8 cellular contexts compared by ENCODE assay signal in the genomic region with DNA sequence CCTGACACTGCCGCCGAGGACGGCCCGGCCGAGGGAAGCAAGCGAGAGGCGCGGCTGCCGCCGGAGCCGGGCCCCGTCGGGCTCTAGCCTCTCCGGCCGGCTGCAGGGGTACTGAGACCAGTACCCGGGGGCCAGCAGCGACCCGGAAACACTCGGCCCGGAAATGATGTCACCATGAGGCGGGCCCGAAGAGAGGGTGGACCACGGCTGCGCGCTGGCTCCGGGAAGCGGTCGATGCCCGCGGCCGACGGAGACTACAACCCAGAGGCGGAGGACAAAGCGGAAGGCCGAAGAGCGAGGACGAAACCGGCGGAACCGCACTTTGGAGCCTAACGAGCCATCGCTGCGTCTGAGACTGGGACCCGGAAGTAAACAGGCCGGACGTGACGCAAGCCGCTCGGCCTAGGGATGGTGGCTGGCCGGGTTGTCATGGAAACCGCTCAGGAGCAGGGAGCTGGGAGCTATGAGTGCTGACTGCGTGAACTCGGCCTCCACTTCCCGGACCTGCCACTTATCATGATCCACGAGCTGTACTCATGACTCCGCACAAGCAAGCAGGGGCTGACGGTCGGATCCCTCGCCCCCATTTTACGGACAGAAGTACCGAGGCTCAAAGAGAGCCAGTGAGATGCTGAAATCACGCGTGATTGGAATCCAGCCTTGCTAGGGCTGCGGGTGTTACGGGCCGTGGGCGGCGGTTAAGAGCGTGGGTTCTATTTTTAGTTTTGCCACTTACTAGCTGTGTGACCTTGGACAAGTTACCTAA. TPM values are rescaled to one million over a fixed set of nuclear protein-coding genes. Genes with fewer than 3 reads are reported as not detected.
A peak's percentile ranks its signal among the peaks of the same experiment; 100 is the strongest.
DNase-seq lines count a peak whose midpoint lies in the region; ATAC-seq, FAIRE-seq and TF ChIP-seq lines count a peak whose summit lies in the region.

A gene with protein sequence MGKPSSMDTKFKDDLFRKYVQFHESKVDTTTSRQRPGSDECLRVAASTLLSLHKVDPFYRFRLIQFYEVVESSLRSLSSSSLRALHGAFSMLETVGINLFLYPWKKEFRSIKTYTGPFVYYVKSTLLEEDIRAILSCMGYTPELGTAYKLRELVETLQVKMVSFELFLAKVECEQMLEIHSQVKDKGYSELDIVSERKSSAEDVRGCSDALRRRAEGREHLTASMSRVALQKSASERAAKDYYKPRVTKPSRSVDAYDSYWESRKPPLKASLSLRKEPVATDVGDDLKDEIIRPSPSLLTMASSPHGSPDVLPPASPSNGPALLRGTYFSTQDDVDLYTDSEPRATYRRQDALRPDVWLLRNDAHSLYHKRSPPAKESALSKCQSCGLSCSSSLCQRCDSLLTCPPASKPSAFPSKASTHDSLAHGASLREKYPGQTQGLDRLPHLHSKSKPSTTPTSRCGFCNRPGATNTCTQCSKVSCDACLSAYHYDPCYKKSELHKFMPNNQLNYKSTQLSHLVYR (minus strand): TSS at position 150 of the 766 bp plus-strand sequence. CDS start 7,039 bp downstream, outside the sequence.

- peaks cover 21% of the 10 kb centered on the region for H3K4me1 ChIP-seq in keratinocyte (ENCODE audit: control insufficient read depth, extremely low read depth, insufficient read depth, low read length)

- H2AFZ ChIP-seq in keratinocyte (ENCODE audit: control insufficient read depth, low read length) = peak within 1 kb of the TSS; percentile 100

- TF ChIP-seq POLR2A in GM18951 (IDR thresholded peaks at IDR 0.05; ENCODE audit: extremely low read depth, insufficient read depth, insufficient read length) = peak; percentile 83

- dilution Hi-C loops in keratinocyte (cut with MboI; ENCODE audit: extremely low pct_ligation_motif_present, low sequenced_read_pairs) = no loop called here

- peak; percentile 86 for ATAC-seq in HG03175 (IDR thresholded peaks at IDR 0.05; ENCODE audit: unreplicated experiment)

- H3K27me3 ChIP-seq in keratinocyte (ENCODE audit: control insufficient read depth, extremely low read depth, insufficient read depth, low read length) = no peaks in the 10 kb centered on the region

- DNase-seq in AG08396 (ENCODE audit: low spot score) = peak; percentile 97
- peak; percentile 92 for DNase-seq in NCI-H345 treated with DMSO at 0.1 percent for 48 hours (lab: John Stamatoyannopoulos, UW; ENCODE audit: unreplicated experiment)
- peak; percentile 88 for DNase-seq in activated CD4-positive, CD25-positive, alpha-beta regulatory T cell treated with anti-CD3 and anti-CD28 coated beads, Interleukin-2, amount 50 U/mL, for 16 hours (ENCODE audit: low read depth, low spot score)
- peak; percentile 92 for DNase-seq in central memory CD4-positive, alpha-beta T cell
- DNase-seq in keratinocyte (ENCODE audit: low read depth, low spot score) = peak; percentile 74
- DNase-seq in stimulated activated CD4-positive, alpha-beta T cell treated with anti-CD3 and anti-CD28 coated beads, Interleukin-12 subunit alpha, Interleukin-12 subunit beta, amount 100 ng/mL, for 48 hours (ENCODE audit: low read depth in 2 of 3, low spot score in 1 of 3) = peak; percentile 89 to 92 (median 91)

- H3K9me3 ChIP-seq in keratinocyte (ENCODE audit: control insufficient read depth, low read depth, low read length) = no peaks in the 10 kb centered on the region

- H3K36me3 ChIP-seq in keratinocyte (ENCODE audit: control insufficient read depth in 2 of 2, extremely low read depth in 1 of 2, insufficient read depth in 2 of 2, low read length in 2 of 2) = peaks cover 0 to 8% of the 10 kb centered on the region in 2 experiments

- H3K9me1 ChIP-seq in keratinocyte (ENCODE audit: control insufficient read depth, extremely low read depth, insufficient read depth, low read length) = peaks cover 2% of the 10 kb centered on the region

- H3K79me2 ChIP-seq in keratinocyte (ENCODE audit: control insufficient read depth, insufficient read depth, low read length) = peaks cover 47% of the 10 kb centered on the region

- in situ Hi-C loops in GM18951 (cut with MboI; ENCODE audit: low sequenced_read_pairs, unreplicated experiment) = no loop called here

- no peaks in the 10 kb centered on the region for H4K20me1 ChIP-seq in keratinocyte (ENCODE audit: control insufficient read depth, extremely low read depth, insufficient read depth, low read length)

- peak within 1 kb of the TSS; percentile 99 for H3K9ac ChIP-seq in keratinocyte (ENCODE audit: control insufficient read depth, extremely low read depth, insufficient read depth, low read length)

- FAIRE-seq in keratinocyte (lab: Jason Lieb, UNC) = no peak

- peak within 1 kb of the TSS; percentile 100 for H3K27ac ChIP-seq in keratinocyte (ENCODE audit: control insufficient read depth, insufficient read depth, low read length)

- peak within 1 kb of the TSS; percentile 83 for H3K4me2 ChIP-seq in keratinocyte (ENCODE audit: control insufficient read depth, extremely low read depth, insufficient read depth, low read depth, low read length)

- no peak for TF ChIP-seq CTCF in keratinocyte (optimal IDR thresholded peaks at IDR 0.05 in 1 of 3, IDR thresholded peaks at IDR 0.05 in 1 of 3, conservative IDR thresholded peaks at IDR 0.05 in 1 of 3; ENCODE audit: extremely low read depth in 1 of 3, insufficient read depth in 2 of 3, low read length in 3 of 3)

- H3K4me3 ChIP-seq in keratinocyte (ENCODE audit: control insufficient read depth in 2 of 3, extremely low read depth in 1 of 3, insufficient read depth in 2 of 3, low read depth in 1 of 3, low read length in 3 of 3) = peak within 1 kb of the TSS; percentile 89 to 100 (median 90)

RNA-seq across cellular contexts. Expression of the gene that starts here (rescaled TPM):
- 2.8 to 5.2 TPM (median 3.2 TPM) in 3 replicates for polyA plus RNA-seq in keratinocyte
- polyA plus RNA-seq in keratinocyte (2011; ENCODE audit: low read depth) = 1.5 TPM
- 3.7 and 4.1 TPM in 2 replicates for polyA plus RNA-seq in keratinocyte (2011; cell fraction: cytosol; rRNA removed)
- 4.4 and 5.1 TPM in 2 replicates for polyA plus RNA-seq in keratinocyte (2011; cell fraction: nucleus; rRNA removed)
- 3.9 and 5.2 TPM in 2 replicates for polyA plus RNA-seq in keratinocyte (2012; ENCODE audit: low replicate concordance)
- polyA minus RNA-seq in keratinocyte = 2.5 to 8.9 TPM (median 4.1 TPM) in 3 replicates
- polyA minus RNA-seq in keratinocyte (2011; cell fraction: cytosol; rRNA and poly(A)+ RNA removed) = 4.2 TPM
- 3.5 and 3.8 TPM in 2 replicates for polyA minus RNA-seq in keratinocyte (2011; cell fraction: nucleus; rRNA and poly(A)+ RNA removed)

Comparison
In these comparisons a context has a peak if more than half of its experiments do, and no peak if none do; other contexts are left out.
1. Peak in every context shown above with its lines: DNase-seq, ATAC-seq, H3K4me3 ChIP-seq and H3K27ac ChIP-seq.